ENCODE assay signal across 12 cellular contexts in genomic region chr2:9102861-9103662, GRCh38.
DNase-seq lines count a peak whose midpoint lies in the region; ATAC-seq, FAIRE-seq and TF ChIP-seq lines count a peak whose summit lies in the region.
"Had no signal": no experiment of that assay in that cellular context is flagged by ENCODE, and none has a peak within 500 bp of the region (broad histone marks: within the 10 kb centered on the region; RNA-seq: fewer than 3 reads in every experiment).

No MANE protein-coding gene starts in this region.

- POLR2A ChIA-PET in RWPE1 (lab: Yijun Ruan, JAX; ENCODE audit: low non-redundant PET) (no interaction called here), GM10248 (lab: Yijun Ruan, JAX) (no interaction called here)

- no peak overlapping the region for H4K5ac ChIP-seq in H9 (ENCODE audit: insufficient read length, low read depth, low read length)

- no peak overlapping the region for H3K56ac ChIP-seq in H9 (ENCODE audit: insufficient read length, low read depth, low read length)

- no peak overlapping the region for H4K8ac ChIP-seq in H9 (replicated peaks; ENCODE audit: insufficient read length, low read depth, low read length)

- H3K9me3 Mint-ChIP-seq in H9 = no peaks in the 10 kb centered on the region; a peak in 1 of 5 replicates
- H3K9me3 Mint-ChIP-seq: T-helper 2 cell treated with Interferon-gamma antibody and Interleukin-4, amounts not matched to agents 5 μg/mL and 100 μg/mL, for 36 hours had no signal

- H3K23me2 ChIP-seq in H9 (ENCODE audit: insufficient read length, low read depth, low read length, poor library complexity, severe bottlenecking) = no peaks in the 10 kb centered on the region

- ATAC-seq in foreskin keratinocyte (peak; percentile 61), pancreas (peak in 3 of 4 donors; percentile 43 to 65 (median 62)), GM18907 (IDR thresholded peaks at IDR 0.05; ENCODE audit: unreplicated experiment) (no peak)

- H2BK12ac ChIP-seq in H9 (ENCODE audit: insufficient read length, low read depth, low read length) = no peak overlapping the region

- H4K20me1 ChIP-seq in H9 (ENCODE audit: control insufficient read depth, insufficient read depth, insufficient read length) = no peaks in the 10 kb centered on the region

- H2BK5ac ChIP-seq in H9 (ENCODE audit: insufficient read length, low read length) = no peak overlapping the region

- no peaks in the 10 kb centered on the region for H3K79me2 ChIP-seq in H9 (ENCODE audit: insufficient read depth, low read length)

- no peak overlapping the region for H2BK15ac ChIP-seq in H9 (ENCODE audit: low read depth, low read length)

- WGBS in H9 (ENCODE audit: extremely low coverage, insufficient read length, low lambda C conversion rate) = no CpG with 5 or more reads among the region's 21 CpGs
- 53 to 54% methylated on average over 19 to 21 of the region's 21 CpGs for WGBS in pancreas, 2 donors

- no peak for DNase-seq in H9
- DNase-seq in RWPE1 (ENCODE audit: low spot score) = no peak
- peak in 1 of 2 donors; percentile 45 for DNase-seq in foreskin keratinocyte
- no peak for DNase-seq in pancreas
- no peak for DNase-seq in NCI-H524 (lab: John Stamatoyannopoulos, UW)
- DNase-seq in GM10248 (ENCODE audit: extremely low spot score) = no peak
- no peak for DNase-seq in effector memory CD4-positive, alpha-beta T cell
- DNase-seq: activated CD8-positive, alpha-beta memory T cell treated with anti-CD3 and anti-CD28 coated beads, Interleukin-2, amount 50 U/mL, for 4 hours; DND-41; NK-92 treated with Interleukin-12 subunit alpha and Interleukin-12 subunit beta, amount 100 ng/mL, for 24 hours had no signal

- no peak overlapping the region for H2AFZ ChIP-seq in H9 (ENCODE audit: low read length)

- no peak overlapping the region for H4K91ac ChIP-seq in H9 (ENCODE audit: insufficient read length, low read depth, low read length)

- H3K36me3 ChIP-seq in pancreas = no peaks in the 10 kb centered on the region
- H3K36me3 ChIP-seq in effector memory CD4-positive, alpha-beta T cell (ENCODE audit: control insufficient read depth, insufficient read depth, low read length) = no peaks in the 10 kb centered on the region

- H3K27ac ChIP-seq in H9 (ENCODE audit: insufficient read length, low read depth, low read length) (no peak overlapping the region), RWPE1 (peak overlapping the region; percentile 5; the same call in 1 of the 2 replicates), foreskin keratinocyte (peak overlapping the region; percentile 42), pancreas (no peak overlapping the region)
- no peak overlapping the region for H3K27ac ChIP-seq in effector memory CD4-positive, alpha-beta T cell (ENCODE audit: insufficient read depth, low read length, poor library complexity, severe bottlenecking)

- no peaks in the 10 kb centered on the region for H3K79me1 ChIP-seq in H9 (ENCODE audit: insufficient read depth, low read depth, low read length, poor library complexity, severe bottlenecking)

- peak overlapping the region; percentile 38 for H3K4me2 ChIP-seq in H9 (ENCODE audit: insufficient read depth, insufficient read length, low read length)

- H3K4me1 ChIP-seq in H9 (ENCODE audit: insufficient read depth, low read length) (peaks cover 8% of the 10 kb centered on the region; the same call in 1 of the 2 replicates), foreskin keratinocyte (peaks cover 23% of the 10 kb centered on the region), pancreas (no peaks in the 10 kb centered on the region)
- peaks cover 3% of the 10 kb centered on the region for H3K4me1 ChIP-seq in effector memory CD4-positive, alpha-beta T cell (ENCODE audit: control insufficient read depth, insufficient read depth, low read length, poor library complexity, severe bottlenecking)

- no peak overlapping the region for H3K4ac ChIP-seq in H9 (ENCODE audit: low read depth, low read length)

- H3K36me3 Mint-ChIP-seq in H9 (ENCODE audit: insufficient read depth in 1 of 3, low read depth in 3 of 3) = no peaks in the 10 kb centered on the region

- no peak overlapping the region for H3K23ac ChIP-seq in H9 (ENCODE audit: insufficient read length, low read depth, low read length)

- H3K27ac Mint-ChIP-seq in H9 = peak overlapping the region; percentile 13 to 56 (median 44); a peak in 4 of 7 replicates
- H3K27ac Mint-ChIP-seq: T-helper 2 cell treated with Interferon-gamma antibody and Interleukin-4, amounts not matched to agents 5 μg/mL and 100 μg/mL, for 36 hours had no signal

- H3K4me1 Mint-ChIP-seq in H9 = peaks cover 37 to 44% of the 10 kb centered on the region in 2 experiments

- intact Hi-C loops in pancreas (cut with DNase I) = no loop called here

- H3K18ac ChIP-seq in H9 (ENCODE audit: insufficient read length, low read depth, low read length) = peak overlapping the region; percentile 23

- peaks cover 24% of the 10 kb centered on the region for H3K27me3 Mint-ChIP-seq in H9 (ENCODE audit: low read depth)

- H2BK20ac ChIP-seq in H9 (ENCODE audit: low read depth, low read length, poor library complexity, severe bottlenecking) = no peak overlapping the region

- no peaks in the 10 kb centered on the region for H3K9me3 ChIP-seq in H9 (ENCODE audit: control insufficient read depth, low read depth, low read length)
- H3K9me3 ChIP-seq in pancreas = no peaks in the 10 kb centered on the region
- H3K9me3 ChIP-seq in effector memory CD4-positive, alpha-beta T cell (ENCODE audit: control insufficient read depth, low read length) = no peaks in the 10 kb centered on the region

- CTCF ChIA-PET in RWPE1 (lab: Yijun Ruan, JAX) (interaction anchor here (0.6 kb wide), 1 partner anchor 742 kb away, joined by 3 read pairs; no protein-coding TSS in a partner anchor), GM10248 (lab: Yijun Ruan, JAX) (interaction anchor here (0.9 to 1.2 kb wide), 2 partner anchors 11 to 37 kb away, joined by 3 to 4 read pairs; no protein-coding TSS in a partner anchor)

- no peak for TF ChIP-seq CTCF in H9 (conservative IDR thresholded peaks at IDR 0.05)
- no peak for TF ChIP-seq CTCF in RWPE1 (conservative IDR thresholded peaks at IDR 0.05; ENCODE audit: low read depth)
- TF ChIP-seq CTCF in foreskin keratinocyte (conservative IDR thresholded peaks at IDR 0.05) = no peak
- TF ChIP-seq CTCF in pancreas (IDR thresholded peaks at IDR 0.05) = no peak
- TF ChIP-seq CTCF in GM10248 (IDR thresholded peaks at IDR 0.05; ENCODE audit: control extremely low read depth, extremely low read depth, low read depth, missing control alignments) = no peak

- FAIRE-seq in pancreas (lab: Jason Lieb, UNC) = no peak

- H2BK120ac ChIP-seq in H9 (ENCODE audit: low read depth, low read length, poor library complexity, severe bottlenecking) = no peak overlapping the region

- no peak overlapping the region for H3T11ph ChIP-seq in H9 (ENCODE audit: low read length)

- no peak overlapping the region for H3K4me3 ChIP-seq in pancreas
- no peak overlapping the region for H3K4me3 ChIP-seq in effector memory CD4-positive, alpha-beta T cell (ENCODE audit: insufficient read depth, low read depth, low read length, poor library complexity, severe bottlenecking)

- H3K4me3 Mint-ChIP-seq in H9 = peak overlapping the region; percentile 27 to 62; a peak in 4 of 5 replicates
- H3K4me3 Mint-ChIP-seq: T-helper 2 cell treated with Interferon-gamma antibody and Interleukin-4, amounts not matched to agents 5 μg/mL and 100 μg/mL, for 36 hours had no signal

- H2AK5ac ChIP-seq in H9 (ENCODE audit: insufficient read length, low read length) = no peak overlapping the region

- H3K14ac ChIP-seq in H9 (ENCODE audit: insufficient read depth, low read length) = peak overlapping the region; percentile 16; the same call in 1 of the 2 replicates

- no peak overlapping the region for H3K9ac ChIP-seq in H9 (ENCODE audit: extremely low read depth, insufficient read length, low read length)

- H3K27me3 ChIP-seq in H9 (ENCODE audit: insufficient read depth, low read length) = no peaks in the 10 kb centered on the region; the same call in 1 of the 2 replicates
- H3K27me3 ChIP-seq in foreskin keratinocyte = no peaks in the 10 kb centered on the region
- no peaks in the 10 kb centered on the region for H3K27me3 ChIP-seq in pancreas
- H3K27me3 ChIP-seq in effector memory CD4-positive, alpha-beta T cell (replicated peaks; ENCODE audit: control insufficient read depth, insufficient read depth, low read length, poor library complexity, severe bottlenecking) = no peaks in the 10 kb centered on the region

Comparison
In these comparisons a context has a peak if more than half of its experiments do, and no peak if none do; other contexts are left out.
1. H3K27ac ChIP-seq: peak in RWPE1 (single experiment) and foreskin keratinocyte (single experiment); none in H9 (single experiment), pancreas (0 of 4) and effector memory CD4-positive, alpha-beta T cell (single experiment).